Comparison of ENCODE assay signal across 8 cellular contexts in genomic region chr7:74650055-74650454, GRCh38. TPM values are rescaled to one million over a fixed set of nuclear protein-coding genes. Genes with fewer than 3 reads are reported as not detected.
DNase-seq lines count a peak whose midpoint lies in the region; ATAC-seq lines count a peak whose summit lies in the region.
"Not testable (repeated sequence)": the region's sequence is repeated elsewhere in the genome, so short reads cannot be mapped to it uniquely, and the experiment has no call there.

No MANE protein-coding gene starts in this region.

- not testable (repeated sequence) for H3K9me3 Mint-ChIP-seq in activated T-cell treated with anti-CD3 and anti-CD28 coated beads, Interleukin-2, amount 50 U/mL, for 4 hours

- H3K4me1 Mint-ChIP-seq in activated T-cell treated with anti-CD3 and anti-CD28 coated beads, Interleukin-2, amount 50 U/mL, for 4 hours (ENCODE audit: low read depth) = peaks cover 32% of the 10 kb centered on the region

- not testable (repeated sequence) for H3K36me3 Mint-ChIP-seq in activated T-cell treated with anti-CD3 and anti-CD28 coated beads, Interleukin-2, amount 50 U/mL, for 4 hours (ENCODE audit: insufficient read depth)

- H3K36me3 ChIP-seq in SJSA1 = not testable (repeated sequence)

- DNase-seq in EL (peak; percentile 16), SJSA1 (ENCODE audit: low read depth in 1 of 2, low spot score in 2 of 2) (peak; percentile 49 to 53), myocyte (ENCODE audit: low read depth) (peak; percentile 74)
- DNase-seq in activated T-cell treated with anti-CD3 and anti-CD28 coated beads, Interleukin-2, amount 50 U/mL, for 4 hours = peak; percentile 78
- DNase-seq in stimulated activated CD8-positive, alpha-beta memory T cell treated with anti-CD3 and anti-CD28 coated beads, Interleukin-4, amount 100 ng/mL, for 4 hours (ENCODE audit: low read depth in 2 of 2, low spot score in 1 of 2) = peak; percentile 69 to 77

- H3K27me3 ChIP-seq in SJSA1 (replicated peaks) = not testable (repeated sequence)

- not testable (repeated sequence) for H3K4me1 ChIP-seq in SJSA1 (replicated peaks)

- peak overlapping the region; percentile 28 for H3K4me3 ChIP-seq in SJSA1

- H3K27me3 Mint-ChIP-seq in activated T-cell treated with anti-CD3 and anti-CD28 coated beads, Interleukin-2, amount 50 U/mL, for 4 hours (ENCODE audit: low read depth) = not testable (repeated sequence)

- H3K27ac ChIP-seq in SJSA1 = peak overlapping the region; percentile 60; the same call in 1 of the 2 replicates

- not testable (repeated sequence) for H3K9me3 ChIP-seq in SJSA1 (replicated peaks)

- peak overlapping the region; percentile 79 for H3K4me3 Mint-ChIP-seq in activated T-cell treated with anti-CD3 and anti-CD28 coated beads, Interleukin-2, amount 50 U/mL, for 4 hours

- peak; percentile 90 for ATAC-seq in GM21447 (IDR thresholded peaks at IDR 0.05; ENCODE audit: unreplicated experiment)
- ATAC-seq in HG03432 (IDR thresholded peaks at IDR 0.05; ENCODE audit: unreplicated experiment) = peak; percentile 88
- ATAC-seq in activated T-cell treated with anti-CD3 and anti-CD28 coated beads, Interleukin-2, amount 50 U/mL, for 4 hours = peak; percentile 90 to 91
- peak; percentile 38 for ATAC-seq in esophagus mucosa

RNA-seq across cellular contexts. Expression of gene GTF2I, which starts 7.5 kb away (rescaled TPM):
- 78.9 and 113 TPM in 2 replicates for total RNA-seq in SJSA1 (2014; rRNA removed; shearing (Covaris generic))
- 100 to 1,000 TPM; 161 to 195 (median 181) TPM for total RNA-seq in activated T-cell treated with anti-CD3 and anti-CD28 coated beads, Interleukin-2, amount 50 U/mL, for 4 hours
- 130 TPM for total RNA-seq in esophagus mucosa
- total RNA-seq in myocyte = 253 and 267 TPM in 2 replicates
- polyA plus RNA-seq in myocyte (2012) = 132 TPM

Comparison
In these comparisons a context has a peak if more than half of its experiments do, and no peak if none do; other contexts are left out.
1. Peak in every context shown above with its lines: DNase-seq, ATAC-seq, H3K4me3 ChIP-seq and H3K27ac ChIP-seq.
2. DNase-seq: peak in every context shown above with its lines; median percentile 78 in activated T-cell treated with anti-CD3 and anti-CD28 coated beads, Interleukin-2, amount 50 U/mL, for 4 hours; 74 in myocyte; 73 in stimulated activated CD8-positive, alpha-beta memory T cell treated with anti-CD3 and anti-CD28 coated beads, Interleukin-4, amount 100 ng/mL, for 4 hours; 51 in SJSA1; 16 in EL.
3. ATAC-seq: peak in every context shown above with its lines; median percentile 90 in activated T-cell treated with anti-CD3 and anti-CD28 coated beads, Interleukin-2, amount 50 U/mL, for 4 hours; 90 in GM21447; 88 in HG03432; 38 in esophagus mucosa.